17 cellular contexts compared by ENCODE assay signal in the genomic region with DNA sequence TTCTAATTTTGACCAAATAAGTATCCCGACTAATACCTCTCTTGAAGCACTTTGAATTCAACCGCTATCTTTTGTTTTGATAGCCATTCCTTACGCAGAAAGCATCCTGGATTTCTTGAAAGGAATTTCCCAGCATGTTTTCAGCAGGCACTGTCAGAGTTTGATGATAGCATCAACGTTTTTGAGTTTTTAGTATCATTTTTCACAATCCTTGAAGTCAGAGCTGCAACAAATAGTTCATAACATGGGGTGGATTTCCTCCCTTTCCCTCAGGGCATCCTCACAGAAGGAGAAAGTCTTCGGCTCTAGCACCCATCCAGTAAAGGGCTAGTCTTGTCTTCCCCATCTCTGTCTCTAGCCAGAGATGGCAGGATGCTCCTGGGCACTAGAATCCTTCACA. TPM values are rescaled to one million over a fixed set of nuclear protein-coding genes. Genes with fewer than 3 reads are reported as not detected.
DNase-seq lines count a peak whose midpoint lies in the region; ATAC-seq and TF ChIP-seq lines count a peak whose summit lies in the region.
"Had no signal": no experiment of that assay in that cellular context is flagged by ENCODE, and none has a peak within 500 bp of the region (broad histone marks: within the 10 kb centered on the region; RNA-seq: fewer than 3 reads in every experiment).

No MANE protein-coding gene starts in this region.

- no peaks in the 10 kb centered on the region for H3K36me3 ChIP-seq in CD4-positive, CD25-positive, alpha-beta regulatory T cell (ENCODE audit: control insufficient read depth, insufficient read depth, low read length)
- no peaks in the 10 kb centered on the region for H3K36me3 ChIP-seq in CD8-positive, alpha-beta T cell (ENCODE audit: insufficient read depth, low read length)
- H3K36me3 ChIP-seq in Peyer's patch: no peaks in the 10 kb centered on the region
- H3K36me3 ChIP-seq: HAP-1 had no signal

- DNase-seq in CD4-positive, CD25-positive, alpha-beta regulatory T cell: no peak
- no peak for DNase-seq in CD8-positive, alpha-beta T cell
- DNase-seq in naive thymus-derived CD8-positive, alpha-beta T cell: no peak
- DNase-seq in Peyer's patch: no peak
- no peak for DNase-seq in NCI-H82 treated with DMSO at 0.1 percent for 48 hours (lab: John Stamatoyannopoulos, UW; ENCODE audit: unreplicated experiment)
- no peak for DNase-seq in nephron progenitor cell
- DNase-seq: amniotic stem cell; NCI-H1930; NK-92 treated with Interleukin-12 subunit alpha and Interleukin-12 subunit beta, amount 100 ng/mL, for 24 hours; occipital lobe; right cardiac atrium had no signal

- POLR2A ChIA-PET in CD8-positive, alpha-beta T cell (lab: Charles Lee): interaction anchor here (0.7 to 5.6 kb wide), 12 partner anchors 9 to 65 kb away, joined by 3 to 34 read pairs (median 3); partner anchors contain the start of gene ANKRD44
- POLR2A ChIA-PET in naive thymus-derived CD8-positive, alpha-beta T cell (lab: Charles Lee): interaction anchor here (0.6 to 10.5 kb wide), 14 partner anchors 8 to 185 kb away, joined by 3 to 102 read pairs (median 8); partner anchors contain the start of gene ANKRD44

- peak overlapping the region; percentile 49 for H3K4me3 ChIP-seq in CD4-positive, CD25-positive, alpha-beta regulatory T cell (ENCODE audit: low read depth, low read length)
- H3K4me3 ChIP-seq in CD8-positive, alpha-beta T cell (ENCODE audit: low read depth, low read length): no peak overlapping the region
- H3K4me3 ChIP-seq in Peyer's patch: no peak overlapping the region
- H3K4me3 ChIP-seq: HAP-1 had no signal

- H3K36me3 Mint-ChIP-seq in CD4-positive, CD25-positive, alpha-beta regulatory T cell: peaks cover 8% of the 10 kb centered on the region
- peaks cover 30% of the 10 kb centered on the region for H3K36me3 Mint-ChIP-seq in CD8-positive, alpha-beta T cell
- H3K36me3 Mint-ChIP-seq in activated naive CD8-positive, alpha-beta T cell: peaks cover 16% of the 10 kb centered on the region
- H3K36me3 Mint-ChIP-seq in naive thymus-derived CD8-positive, alpha-beta T cell: peaks cover 0 to 12% (median 5%) of the 10 kb centered on the region in 3 donors
- no peaks in the 10 kb centered on the region for H3K36me3 Mint-ChIP-seq in nephron progenitor cell (ENCODE audit: low read depth)

- no peaks in the 10 kb centered on the region for H3K27me3 Mint-ChIP-seq in CD4-positive, CD25-positive, alpha-beta regulatory T cell
- H3K27me3 Mint-ChIP-seq in CD8-positive, alpha-beta T cell (ENCODE audit: low read depth): no peaks in the 10 kb centered on the region
- H3K27me3 Mint-ChIP-seq in activated naive CD8-positive, alpha-beta T cell: no peaks in the 10 kb centered on the region
- no peaks in the 10 kb centered on the region for H3K27me3 Mint-ChIP-seq in naive thymus-derived CD8-positive, alpha-beta T cell
- H3K27me3 Mint-ChIP-seq in nephron progenitor cell (ENCODE audit: low read depth, poor library complexity): no peaks in the 10 kb centered on the region

- CTCF ChIA-PET in CD8-positive, alpha-beta T cell (lab: Charles Lee): interaction anchor here (1.0 to 2.1 kb wide), 7 partner anchors 9 to 47 kb away, joined by 3 to 4 read pairs (median 4); no protein-coding TSS in a partner anchor

- intact Hi-C loops in CD8-positive, alpha-beta T cell (cut with DNase I, micrococcal nuclease): loop anchor here in 1 of 2 experiments (2.0 kb wide), 1 partner anchor 52 kb away; no protein-coding TSS in a partner anchor

- peak overlapping the region in 3 of 4 donors; percentile 61 to 78 (median 71) for H3K4me3 Mint-ChIP-seq in CD4-positive, CD25-positive, alpha-beta regulatory T cell
- peak overlapping the region; percentile 67 for H3K4me3 Mint-ChIP-seq in CD8-positive, alpha-beta T cell
- H3K4me3 Mint-ChIP-seq in activated naive CD8-positive, alpha-beta T cell: peak overlapping the region; percentile 43
- H3K4me3 Mint-ChIP-seq in naive thymus-derived CD8-positive, alpha-beta T cell: peak overlapping the region; percentile 38 to 77 (median 68)
- H3K4me3 Mint-ChIP-seq in nephron progenitor cell: no peak overlapping the region

- H3K4me1 ChIP-seq in CD4-positive, CD25-positive, alpha-beta regulatory T cell (ENCODE audit: control insufficient read depth, insufficient read depth, low read length, poor library complexity, severe bottlenecking): peaks cover 82% of the 10 kb centered on the region
- H3K4me1 ChIP-seq in CD8-positive, alpha-beta T cell (ENCODE audit: insufficient read depth, low read length): peaks cover 84% of the 10 kb centered on the region
- H3K4me1 ChIP-seq in Peyer's patch: peaks cover 0 to 17% (median 8%) of the 10 kb centered on the region in 4 donors
- H3K4me1 ChIP-seq: HAP-1 had no signal

- no peak for ATAC-seq in CD4-positive, CD25-positive, alpha-beta regulatory T cell (ENCODE audit: low read depth in 2 of 2)
- ATAC-seq in CD8-positive, alpha-beta T cell: no peak
- no peak for ATAC-seq in naive thymus-derived CD8-positive, alpha-beta T cell
- ATAC-seq: esophagus mucosa, left lobe of liver, right cardiac atrium had no signal

- no peaks in the 10 kb centered on the region for H3K27me3 ChIP-seq in CD4-positive, CD25-positive, alpha-beta regulatory T cell (ENCODE audit: control insufficient read depth, insufficient read depth, low read length)
- H3K27me3 ChIP-seq in CD8-positive, alpha-beta T cell (ENCODE audit: insufficient read depth, low read length): no peaks in the 10 kb centered on the region
- no peaks in the 10 kb centered on the region for H3K27me3 ChIP-seq in Peyer's patch

- peaks cover 33 to 87% (median 79%) of the 10 kb centered on the region in 4 donors for H3K4me1 Mint-ChIP-seq in CD4-positive, CD25-positive, alpha-beta regulatory T cell
- H3K4me1 Mint-ChIP-seq in CD8-positive, alpha-beta T cell (ENCODE audit: low read depth): peaks cover 85% of the 10 kb centered on the region
- peaks cover 90% of the 10 kb centered on the region for H3K4me1 Mint-ChIP-seq in activated naive CD8-positive, alpha-beta T cell (ENCODE audit: low read depth)
- peaks cover 41 to 90% (median 88%) of the 10 kb centered on the region in 4 donors for H3K4me1 Mint-ChIP-seq in naive thymus-derived CD8-positive, alpha-beta T cell
- H3K4me1 Mint-ChIP-seq in nephron progenitor cell: peaks cover 11% of the 10 kb centered on the region

- H3K27ac Mint-ChIP-seq in CD4-positive, CD25-positive, alpha-beta regulatory T cell: peak overlapping the region; percentile 67 to 98 (median 92)
- peak overlapping the region; percentile 89 for H3K27ac Mint-ChIP-seq in CD8-positive, alpha-beta T cell
- peak overlapping the region; percentile 97 for H3K27ac Mint-ChIP-seq in activated naive CD8-positive, alpha-beta T cell
- peak overlapping the region; percentile 85 to 99 (median 94) for H3K27ac Mint-ChIP-seq in naive thymus-derived CD8-positive, alpha-beta T cell
- no peak overlapping the region for H3K27ac Mint-ChIP-seq in nephron progenitor cell

- TF ChIP-seq CTCF in CD8-positive, alpha-beta T cell (IDR thresholded peaks at IDR 0.05): no peak
- TF ChIP-seq CTCF in Peyer's patch (IDR thresholded peaks at IDR 0.05): no peak
- no peak for TF ChIP-seq CTCF in nephron progenitor cell (IDR thresholded peaks at IDR 0.05)

- peak overlapping the region; percentile 68 for H3K27ac ChIP-seq in CD4-positive, CD25-positive, alpha-beta regulatory T cell (ENCODE audit: insufficient read depth, low read length, poor library complexity, severe bottlenecking)
- H3K27ac ChIP-seq in CD8-positive, alpha-beta T cell (ENCODE audit: low read depth, low read length): no peak overlapping the region
- H3K27ac ChIP-seq in Peyer's patch: peak overlapping the region in 1 of 4 donors; percentile 63
- H3K27ac ChIP-seq: RWPE1, VCaP had no signal

- H3K9me3 ChIP-seq in CD4-positive, CD25-positive, alpha-beta regulatory T cell (ENCODE audit: control insufficient read depth in 2 of 2, low read length in 2 of 2): no peaks in the 10 kb centered on the region
- no peaks in the 10 kb centered on the region for H3K9me3 ChIP-seq in CD8-positive, alpha-beta T cell (ENCODE audit: low read length)
- no peaks in the 10 kb centered on the region for H3K9me3 ChIP-seq in Peyer's patch
- H3K9me3 ChIP-seq: HAP-1 had no signal

- no peak for TF ChIP-seq POLR2A in Peyer's patch (IDR thresholded peaks at IDR 0.05)

- no peaks in the 10 kb centered on the region for H3K9me3 Mint-ChIP-seq in CD4-positive, CD25-positive, alpha-beta regulatory T cell
- H3K9me3 Mint-ChIP-seq in CD8-positive, alpha-beta T cell: no peaks in the 10 kb centered on the region
- H3K9me3 Mint-ChIP-seq in activated naive CD8-positive, alpha-beta T cell (ENCODE audit: low read depth): no peaks in the 10 kb centered on the region
- no peaks in the 10 kb centered on the region for H3K9me3 Mint-ChIP-seq in naive thymus-derived CD8-positive, alpha-beta T cell
- H3K9me3 Mint-ChIP-seq in nephron progenitor cell: no peaks in the 10 kb centered on the region

RNA-seq across cellular contexts. Expression of gene ANKRD44, which starts 46.2 kb away (rescaled TPM):
- 301 TPM for total RNA-seq in CD4-positive, CD25-positive, alpha-beta regulatory T cell
- polyA plus RNA-seq in CD4-positive, CD25-positive, alpha-beta regulatory T cell: 100 to 1,000 TPM in 1 of 4 donors, 10 to 100 TPM in 3; 69.6 to 104 (median 82.8) TPM
- 100 to 1,000 TPM; 113 to 115 TPM for total RNA-seq in CD8-positive, alpha-beta T cell
- total RNA-seq in naive thymus-derived CD8-positive, alpha-beta T cell: 100 to 1,000 TPM; 269 to 279 TPM
- 10 to 100 TPM; 85.8 to 96.1 (median 94.2) TPM for polyA plus RNA-seq in naive thymus-derived CD8-positive, alpha-beta T cell
- total RNA-seq in Peyer's patch: 100 to 1,000 TPM in 1 of 4 donors, 10 to 100 TPM in 3; 24.8 to 215 (median 32.0) TPM
